Comparison of ENCODE assay signal across 1 cellular context in genomic region chr7:108569381-108570145, GRCh38.
TF ChIP-seq lines count a peak whose summit lies in the region.

Gene DNAJB9 (plus strand): TSS chr7:108569874. CDS start chr7:108571727, 1,853 bp downstream.
A gene with protein sequence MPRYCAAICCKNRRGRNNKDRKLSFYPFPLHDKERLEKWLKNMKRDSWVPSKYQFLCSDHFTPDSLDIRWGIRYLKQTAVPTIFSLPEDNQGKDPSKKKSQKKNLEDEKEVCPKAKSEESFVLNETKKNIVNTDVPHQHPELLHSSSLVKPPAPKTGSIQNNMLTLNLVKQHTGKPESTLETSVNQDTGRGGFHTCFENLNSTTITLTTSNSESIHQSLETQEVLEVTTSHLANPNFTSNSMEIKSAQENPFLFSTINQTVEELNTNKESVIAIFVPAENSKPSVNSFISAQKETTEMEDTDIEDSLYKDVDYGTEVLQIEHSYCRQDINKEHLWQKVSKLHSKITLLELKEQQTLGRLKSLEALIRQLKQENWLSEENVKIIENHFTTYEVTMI (minus strand): TSS chr7:108569706. CDS start chr7:108569569, 137 bp downstream.

TF ChIP-seq in HepG2, 621 proteins besides CTCF, POLR2A, EP300 and RAD21 (continued from another document and continues in another):
- TF ChIP-seq CCDC6 (CRISPR knock-in tag; IDR thresholded peaks at IDR 0.05) (peak; percentile 77; the same call in 1 of the 2 replicates), ZNF367 (CRISPR knock-in tag; IDR thresholded peaks at IDR 0.05; ENCODE audit: borderline replicate concordance) (no peak; the same call in 1 of the 2 replicates), FOSL2 (CRISPR knock-in tag; IDR thresholded peaks at IDR 0.05) (peak; percentile 41; the same call in 1 of the 2 replicates), FOXC1 (CRISPR knock-in tag; IDR thresholded peaks at IDR 0.05; ENCODE audit: borderline replicate concordance) (peak; percentile 77; the same call in 1 of the 2 replicates), FOXO1 (CRISPR knock-in tag; IDR thresholded peaks at IDR 0.05) (peak; percentile 61), ZNF607 (CRISPR knock-in tag; IDR thresholded peaks at IDR 0.05; ENCODE audit: borderline replicate concordance) (peak; percentile 95), ZMYM2 (CRISPR knock-in tag; IDR thresholded peaks at IDR 0.05) (0 out of 2 replicates have a peak, but pooled peaks have one; percentile 38), KAT2B (IDR thresholded peaks at IDR 0.05; ENCODE audit: borderline replicate concordance, low read depth, low read length) (no peak), EED (CRISPR knock-in tag; IDR thresholded peaks at IDR 0.05) (peak; percentile 75; the same call in 1 of the 2 replicates), RAD51 (IDR thresholded peaks at IDR 0.05; ENCODE audit: borderline replicate concordance) (peak; percentile 96), E2F5 (CRISPR knock-in tag; conservative IDR thresholded peaks at IDR 0.05) (peak; percentile 61; the same call in 1 of the 2 replicates), ZBTB21 (CRISPR knock-in tag; IDR thresholded peaks at IDR 0.05) (no peak; the same call in 1 of the 2 replicates), ZNF629 (CRISPR knock-in tag; conservative IDR thresholded peaks at IDR 0.05) (peak; percentile 10; the same call in 1 of the 2 replicates), FOXA3 (CRISPR knock-in tag; IDR thresholded peaks at IDR 0.05) (peak; percentile 56; the same call in 1 of the 2 replicates), ZNF24 (IDR thresholded peaks at IDR 0.05) (peak; percentile 63; the same call in 1 of the 2 replicates), IKZF1 (IDR thresholded peaks at IDR 0.05) (no peak), PHB2 (IDR thresholded peaks at IDR 0.05; ENCODE audit: partially characterized antibody) (no peak), ETV6 (CRISPR knock-in tag; conservative IDR thresholded peaks at IDR 0.05) (peak; percentile 15; the same call in 1 of the 2 replicates), ZNF780A (CRISPR knock-in tag; IDR thresholded peaks at IDR 0.05) (peak; percentile 94), ZHX1 (CRISPR knock-in tag; IDR thresholded peaks at IDR 0.05; ENCODE audit: low read depth) (peak; percentile 44; the same call in 1 of the 2 replicates), DZIP1 (CRISPR knock-in tag; IDR thresholded peaks at IDR 0.05) (peak; percentile 31; the same call in 1 of the 2 replicates), RNF219 (CRISPR knock-in tag; IDR thresholded peaks at IDR 0.05) (no peak), PCBP1 (IDR thresholded peaks at IDR 0.05; ENCODE audit: borderline replicate concordance, low read depth, low read length) (peak; percentile 70; the same call in 1 of the 2 replicates), ZNF567 (CRISPR knock-in tag; IDR thresholded peaks at IDR 0.05; ENCODE audit: borderline replicate concordance) (peak; percentile 31; the same call in 1 of the 2 replicates), ZNF552 (CRISPR knock-in tag; IDR thresholded peaks at IDR 0.05; ENCODE audit: borderline replicate concordance) (peak; percentile 75; the same call in 1 of the 2 replicates), ZZZ3 (CRISPR knock-in tag; IDR thresholded peaks at IDR 0.05; ENCODE audit: borderline replicate concordance) (peak; percentile 91), ZGPAT (CRISPR knock-in tag; IDR thresholded peaks at IDR 0.05) (peak; percentile 95), ATF7 (IDR thresholded peaks at IDR 0.05) (no peak), ATF7 (CRISPR knock-in tag; IDR thresholded peaks at IDR 0.05) (no peak)
- TF ChIP-seq, protein P1, sequence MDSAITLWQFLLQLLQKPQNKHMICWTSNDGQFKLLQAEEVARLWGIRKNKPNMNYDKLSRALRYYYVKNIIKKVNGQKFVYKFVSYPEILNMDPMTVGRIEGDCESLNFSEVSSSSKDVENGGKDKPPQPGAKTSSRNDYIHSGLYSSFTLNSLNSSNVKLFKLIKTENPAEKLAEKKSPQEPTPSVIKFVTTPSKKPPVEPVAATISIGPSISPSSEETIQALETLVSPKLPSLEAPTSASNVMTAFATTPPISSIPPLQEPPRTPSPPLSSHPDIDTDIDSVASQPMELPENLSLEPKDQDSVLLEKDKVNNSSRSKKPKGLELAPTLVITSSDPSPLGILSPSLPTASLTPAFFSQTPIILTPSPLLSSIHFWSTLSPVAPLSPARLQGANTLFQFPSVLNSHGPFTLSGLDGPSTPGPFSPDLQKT (CRISPR knock-in tag; IDR thresholded peaks at IDR 0.05; ENCODE audit: borderline replicate concordance): no peak
- TF ChIP-seq, protein P2, sequence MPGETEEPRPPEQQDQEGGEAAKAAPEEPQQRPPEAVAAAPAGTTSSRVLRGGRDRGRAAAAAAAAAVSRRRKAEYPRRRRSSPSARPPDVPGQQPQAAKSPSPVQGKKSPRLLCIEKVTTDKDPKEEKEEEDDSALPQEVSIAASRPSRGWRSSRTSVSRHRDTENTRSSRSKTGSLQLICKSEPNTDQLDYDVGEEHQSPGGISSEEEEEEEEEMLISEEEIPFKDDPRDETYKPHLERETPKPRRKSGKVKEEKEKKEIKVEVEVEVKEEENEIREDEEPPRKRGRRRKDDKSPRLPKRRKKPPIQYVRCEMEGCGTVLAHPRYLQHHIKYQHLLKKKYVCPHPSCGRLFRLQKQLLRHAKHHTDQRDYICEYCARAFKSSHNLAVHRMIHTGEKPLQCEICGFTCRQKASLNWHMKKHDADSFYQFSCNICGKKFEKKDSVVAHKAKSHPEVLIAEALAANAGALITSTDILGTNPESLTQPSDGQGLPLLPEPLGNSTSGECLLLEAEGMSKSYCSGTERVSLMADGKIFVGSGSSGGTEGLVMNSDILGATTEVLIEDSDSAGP (CRISPR knock-in tag; IDR thresholded peaks at IDR 0.05; ENCODE audit: borderline replicate concordance): peak; percentile 80; the same call in 1 of the 2 replicates
- TF ChIP-seq, protein P3, sequence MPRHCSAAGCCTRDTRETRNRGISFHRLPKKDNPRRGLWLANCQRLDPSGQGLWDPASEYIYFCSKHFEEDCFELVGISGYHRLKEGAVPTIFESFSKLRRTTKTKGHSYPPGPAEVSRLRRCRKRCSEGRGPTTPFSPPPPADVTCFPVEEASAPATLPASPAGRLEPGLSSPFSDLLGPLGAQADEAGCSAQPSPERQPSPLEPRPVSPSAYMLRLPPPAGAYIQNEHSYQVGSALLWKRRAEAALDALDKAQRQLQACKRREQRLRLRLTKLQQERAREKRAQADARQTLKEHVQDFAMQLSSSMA (CRISPR knock-in tag; IDR thresholded peaks at IDR 0.05): peak; percentile 90; the same call in 1 of the 2 replicates
- TF ChIP-seq, protein P4, sequence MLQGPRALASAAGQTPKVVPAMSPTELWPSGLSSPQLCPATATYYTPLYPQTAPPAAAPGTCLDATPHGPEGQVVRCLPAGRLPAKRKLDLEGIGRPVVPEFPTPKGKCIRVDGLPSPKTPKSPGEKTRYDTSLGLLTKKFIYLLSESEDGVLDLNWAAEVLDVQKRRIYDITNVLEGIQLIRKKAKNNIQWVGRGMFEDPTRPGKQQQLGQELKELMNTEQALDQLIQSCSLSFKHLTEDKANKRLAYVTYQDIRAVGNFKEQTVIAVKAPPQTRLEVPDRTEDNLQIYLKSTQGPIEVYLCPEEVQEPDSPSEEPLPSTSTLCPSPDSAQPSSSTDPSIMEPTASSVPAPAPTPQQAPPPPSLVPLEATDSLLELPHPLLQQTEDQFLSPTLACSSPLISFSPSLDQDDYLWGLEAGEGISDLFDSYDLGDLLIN (CRISPR knock-in tag; IDR thresholded peaks at IDR 0.05; ENCODE audit: borderline replicate concordance): 0 out of 2 replicates have a peak, but pooled peaks have one; percentile 37
- TF ChIP-seq, protein P5, sequence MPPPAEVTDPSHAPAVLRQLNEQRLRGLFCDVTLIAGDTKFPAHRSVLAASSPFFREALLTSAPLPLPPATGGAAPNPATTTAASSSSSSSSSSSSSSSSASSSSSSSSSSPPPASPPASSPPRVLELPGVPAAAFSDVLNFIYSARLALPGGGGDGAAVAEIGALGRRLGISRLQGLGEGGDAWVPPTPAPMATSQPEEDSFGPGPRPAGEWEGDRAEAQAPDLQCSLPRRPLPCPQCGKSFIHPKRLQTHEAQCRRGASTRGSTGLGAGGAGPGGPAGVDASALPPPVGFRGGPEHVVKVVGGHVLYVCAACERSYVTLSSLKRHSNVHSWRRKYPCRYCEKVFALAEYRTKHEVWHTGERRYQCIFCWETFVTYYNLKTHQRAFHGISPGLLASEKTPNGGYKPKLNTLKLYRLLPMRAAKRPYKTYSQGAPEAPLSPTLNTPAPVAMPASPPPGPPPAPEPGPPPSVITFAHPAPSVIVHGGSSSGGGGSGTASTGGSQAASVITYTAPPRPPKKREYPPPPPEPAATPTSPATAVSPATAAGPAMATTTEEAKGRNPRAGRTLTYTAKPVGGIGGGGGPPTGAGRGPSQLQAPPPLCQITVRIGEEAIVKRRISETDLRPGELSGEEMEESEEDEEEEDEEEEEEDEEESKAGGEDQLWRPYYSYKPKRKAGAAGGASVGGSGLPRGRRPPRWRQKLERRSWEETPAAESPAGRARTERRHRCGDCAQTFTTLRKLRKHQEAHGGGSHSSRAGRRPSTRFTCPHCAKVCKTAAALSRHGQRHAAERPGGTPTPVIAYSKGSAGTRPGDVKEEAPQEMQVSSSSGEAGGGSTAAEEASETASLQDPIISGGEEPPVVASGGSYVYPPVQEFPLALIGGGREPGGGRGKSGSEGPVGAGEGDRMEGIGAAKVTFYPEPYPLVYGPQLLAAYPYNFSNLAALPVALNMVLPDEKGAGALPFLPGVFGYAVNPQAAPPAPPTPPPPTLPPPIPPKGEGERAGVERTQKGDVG (CRISPR knock-in tag; IDR thresholded peaks at IDR 0.05; ENCODE audit: borderline replicate concordance): peak; percentile 66; the same call in 1 of the 2 replicates
